In genomic region chr6:126267621-126268020, GRCh38 we compare ENCODE assay signal across 15 cellular contexts.
DNase-seq lines count a peak whose midpoint lies in the region; ATAC-seq and TF ChIP-seq lines count a peak whose summit lies in the region.
"Had no signal": no experiment of that assay in that cellular context is flagged by ENCODE, and none has a peak within 500 bp of the region (broad histone marks: within the 10 kb centered on the region; RNA-seq: fewer than 3 reads in every experiment).

No MANE protein-coding gene starts in this region.

- no peaks in the 10 kb centered on the region for H3K9me3 Mint-ChIP-seq in activated CD8-positive, alpha-beta T cell treated with anti-CD3 and anti-CD28 coated beads, Interleukin-2, amount 10 ng/mL, durations not matched to agents 7 days and 5 days (ENCODE audit: insufficient read depth)
- H3K9me3 Mint-ChIP-seq in natural killer cell treated with Interleukin-12 subunit alpha and Interleukin-12 subunit beta and Interleukin-15 and Interleukin-18, amount 100 ng/mL, for 72 hours, result peaks cover 9% of the 10 kb centered on the region

- H3K4me1 Mint-ChIP-seq in activated CD8-positive, alpha-beta T cell treated with anti-CD3 and anti-CD28 coated beads, Interleukin-2, amount 10 ng/mL, durations not matched to agents 7 days and 5 days (ENCODE audit: low read depth), result no peaks in the 10 kb centered on the region
- H3K4me1 Mint-ChIP-seq in natural killer cell treated with Interleukin-12 subunit alpha and Interleukin-12 subunit beta and Interleukin-15 and Interleukin-18, amount 100 ng/mL, for 72 hours (ENCODE audit: low read depth in 2 of 2), result no peaks in the 10 kb centered on the region
- H3K4me1 Mint-ChIP-seq: central memory CD8-positive, alpha-beta T cell had no signal

- no peaks in the 10 kb centered on the region for H3K36me3 Mint-ChIP-seq in activated CD8-positive, alpha-beta T cell treated with anti-CD3 and anti-CD28 coated beads, Interleukin-2, amount 10 ng/mL, durations not matched to agents 7 days and 5 days (ENCODE audit: low read depth)
- H3K36me3 Mint-ChIP-seq in natural killer cell treated with Interleukin-12 subunit alpha and Interleukin-12 subunit beta and Interleukin-15 and Interleukin-18, amount 100 ng/mL, for 72 hours, result peaks cover 4% of the 10 kb centered on the region

- no peak overlapping the region for H3K4me3 ChIP-seq in fibroblast of villous mesenchyme (ENCODE audit: low read depth, low read length)
- H3K4me3 ChIP-seq: smooth muscle cell, stomach had no signal

- no peaks in the 10 kb centered on the region for H3K27me3 Mint-ChIP-seq in activated CD8-positive, alpha-beta T cell treated with anti-CD3 and anti-CD28 coated beads, Interleukin-2, amount 10 ng/mL, durations not matched to agents 7 days and 5 days (ENCODE audit: low read depth)
- H3K27me3 Mint-ChIP-seq in natural killer cell treated with Interleukin-12 subunit alpha and Interleukin-12 subunit beta and Interleukin-15 and Interleukin-18, amount 100 ng/mL, for 72 hours, result no peaks in the 10 kb centered on the region
- H3K27me3 Mint-ChIP-seq: central memory CD8-positive, alpha-beta T cell had no signal

- H3K4me3 Mint-ChIP-seq in activated CD8-positive, alpha-beta T cell treated with anti-CD3 and anti-CD28 coated beads, Interleukin-2, amount 10 ng/mL, durations not matched to agents 7 days and 5 days, result no peak overlapping the region
- H3K4me3 Mint-ChIP-seq in natural killer cell treated with Interleukin-12 subunit alpha and Interleukin-12 subunit beta and Interleukin-15 and Interleukin-18, amount 100 ng/mL, for 72 hours, result no peak overlapping the region
- H3K4me3 Mint-ChIP-seq: central memory CD8-positive, alpha-beta T cell had no signal

- CTCF ChIA-PET in activated CD8-positive, alpha-beta T cell treated with anti-CD3 and anti-CD28 coated beads, Interleukin-2, amount 10 ng/mL, durations not matched to agents 7 days and 5 days (lab: Charles Lee), result no interaction called here

- H3K27ac Mint-ChIP-seq in activated CD8-positive, alpha-beta T cell treated with anti-CD3 and anti-CD28 coated beads, Interleukin-2, amount 10 ng/mL, durations not matched to agents 7 days and 5 days, result no peak overlapping the region
- H3K27ac Mint-ChIP-seq in natural killer cell treated with Interleukin-12 subunit alpha and Interleukin-12 subunit beta and Interleukin-15 and Interleukin-18, amount 100 ng/mL, for 72 hours, result no peak overlapping the region

- POLR2A ChIA-PET in activated CD8-positive, alpha-beta T cell treated with anti-CD3 and anti-CD28 coated beads, Interleukin-2, amount 10 ng/mL, durations not matched to agents 7 days and 5 days (lab: Charles Lee), result no interaction called here

- TF ChIP-seq CTCF in fibroblast of villous mesenchyme (IDR thresholded peaks at IDR 0.05; ENCODE audit: insufficient read depth, low read depth, low read length), result no peak

- peak; percentile 50 for DNase-seq in NCI-H146 (lab: John Stamatoyannopoulos, UW)
- DNase-seq in fibroblast of villous mesenchyme (ENCODE audit: low read depth), result peak; percentile 0
- no peak for DNase-seq in activated CD8-positive, alpha-beta T cell treated with anti-CD3 and anti-CD28 coated beads, Interleukin-2, amount 10 ng/mL, durations not matched to agents 7 days and 5 days
- DNase-seq in NCI-H345 treated with DMSO at 0.1 percent for 48 hours (lab: John Stamatoyannopoulos, UW; ENCODE audit: unreplicated experiment), result no peak
- DNase-seq in natural killer cell treated with Interleukin-12 subunit alpha and Interleukin-12 subunit beta and Interleukin-15 and Interleukin-18, amount 100 ng/mL, for 72 hours (ENCODE audit: low spot score), result no peak
- no peak for DNase-seq in hippocampal formation (lab: John Stamatoyannopoulos, UW)
- DNase-seq: activated CD4-positive, CD25-positive, alpha-beta regulatory T cell treated with anti-CD3 and anti-CD28 coated beads, Interleukin-2, amount 50 U/mL, for 72 hours; glutamatergic neuron; kidney; NCI-H1436 treated with DMSO at 0.1 percent for 48 hours; stomach had no signal

- ATAC-seq in GM18508 (IDR thresholded peaks at IDR 0.05; ENCODE audit: insufficient read depth, unreplicated experiment), result peak; percentile 16
- ATAC-seq in HG02759 (IDR thresholded peaks at IDR 0.05; ENCODE audit: unreplicated experiment), result peak; percentile 15
- no peak for ATAC-seq in activated CD8-positive, alpha-beta T cell treated with anti-CD3 and anti-CD28 coated beads, Interleukin-2, amount 10 ng/mL, durations not matched to agents 7 days and 5 days
- no peak for ATAC-seq in natural killer cell treated with Interleukin-12 subunit alpha and Interleukin-12 subunit beta and Interleukin-15 and Interleukin-18, amount 100 ng/mL, for 72 hours

Comparison
In these comparisons a context has a peak if more than half of its experiments do, and no peak if none do; other contexts are left out.
1. ATAC-seq: peak in GM18508 (single experiment) and HG02759 (single experiment); none in activated CD8-positive, alpha-beta T cell treated with anti-CD3 and anti-CD28 coated beads, Interleukin-2, amount 10 ng/mL, durations not matched to agents 7 days and 5 days (single experiment) and natural killer cell treated with Interleukin-12 subunit alpha and Interleukin-12 subunit beta and Interleukin-15 and Interleukin-18, amount 100 ng/mL, for 72 hours (0 of 2).
2. DNase-seq: peak in NCI-H146 (single experiment) and fibroblast of villous mesenchyme (single experiment); none in activated CD8-positive, alpha-beta T cell treated with anti-CD3 and anti-CD28 coated beads, Interleukin-2, amount 10 ng/mL, durations not matched to agents 7 days and 5 days (single experiment), NCI-H345 treated with DMSO at 0.1 percent for 48 hours (single experiment), natural killer cell treated with Interleukin-12 subunit alpha and Interleukin-12 subunit beta and Interleukin-15 and Interleukin-18, amount 100 ng/mL, for 72 hours (single experiment) and hippocampal formation (0 of 2).